1 cellular context compared by ENCODE assay signal in genomic region chr10:93600861-93601773, GRCh38.
TF ChIP-seq lines count a peak whose summit lies in the region.

Gene RBP4 (minus strand): TSS chr10:93601235. CDS start chr10:93601028, 207 bp downstream.

TF ChIP-seq in HepG2, 621 proteins besides CTCF, POLR2A, EP300 and RAD21 (continued from another document and continues in another):
- TF ChIP-seq, protein P1, sequence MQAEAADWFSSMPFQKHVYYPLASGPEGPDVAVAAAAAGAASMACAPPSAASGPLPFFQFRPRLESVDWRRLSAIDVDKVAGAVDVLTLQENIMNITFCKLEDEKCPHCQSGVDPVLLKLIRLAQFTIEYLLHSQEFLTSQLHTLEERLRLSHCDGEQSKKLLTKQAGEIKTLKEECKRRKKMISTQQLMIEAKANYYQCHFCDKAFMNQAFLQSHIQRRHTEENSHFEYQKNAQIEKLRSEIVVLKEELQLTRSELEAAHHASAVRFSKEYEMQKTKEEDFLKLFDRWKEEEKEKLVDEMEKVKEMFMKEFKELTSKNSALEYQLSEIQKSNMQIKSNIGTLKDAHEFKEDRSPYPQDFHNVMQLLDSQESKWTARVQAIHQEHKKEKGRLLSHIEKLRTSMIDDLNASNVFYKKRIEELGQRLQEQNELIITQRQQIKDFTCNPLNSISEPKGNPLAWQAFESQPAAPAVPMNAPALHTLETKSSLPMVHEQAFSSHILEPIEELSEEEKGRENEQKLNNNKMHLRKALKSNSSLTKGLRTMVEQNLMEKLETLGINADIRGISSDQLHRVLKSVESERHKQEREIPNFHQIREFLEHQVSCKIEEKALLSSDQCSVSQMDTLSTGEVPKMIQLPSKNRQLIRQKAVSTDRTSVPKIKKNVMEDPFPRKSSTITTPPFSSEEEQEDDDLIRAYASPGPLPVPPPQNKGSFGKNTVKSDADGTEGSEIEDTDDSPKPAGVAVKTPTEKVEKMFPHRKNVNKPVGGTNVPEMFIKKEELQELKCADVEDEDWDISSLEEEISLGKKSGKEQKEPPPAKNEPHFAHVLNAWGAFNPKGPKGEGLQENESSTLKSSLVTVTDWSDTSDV (CRISPR knock-in tag; IDR thresholded peaks at IDR 0.05): peak; percentile 93; the same call in 1 of the 2 replicates
- TF ChIP-seq KLF13 (CRISPR knock-in tag; IDR thresholded peaks at IDR 0.05): no peak
- TF ChIP-seq, protein P2, sequence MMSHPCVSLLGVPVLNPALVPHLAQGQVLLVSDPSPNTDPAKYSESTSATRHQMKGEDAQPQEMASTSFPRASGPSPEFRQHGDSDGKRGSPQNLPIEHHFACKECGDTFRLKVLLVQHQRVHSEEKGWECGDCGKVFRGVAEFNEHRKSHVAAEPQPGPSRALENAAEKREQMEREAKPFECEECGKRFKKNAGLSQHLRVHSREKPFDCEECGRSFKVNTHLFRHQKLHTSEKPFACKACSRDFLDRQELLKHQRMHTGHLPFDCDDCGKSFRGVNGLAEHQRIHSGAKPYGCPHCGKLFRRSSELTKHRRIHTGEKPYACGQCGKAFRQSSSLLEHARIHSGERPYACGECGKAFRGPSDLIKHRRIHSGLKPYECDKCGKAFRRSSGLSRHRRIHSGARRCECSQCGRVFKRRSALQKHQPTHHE (CRISPR knock-in tag; IDR thresholded peaks at IDR 0.05; ENCODE audit: borderline replicate concordance): no peak
- peak; percentile 87 for TF ChIP-seq ZNF816 (CRISPR knock-in tag; IDR thresholded peaks at IDR 0.05; ENCODE audit: borderline replicate concordance)
- TF ChIP-seq PITX1 (CRISPR knock-in tag; IDR thresholded peaks at IDR 0.05): peak; percentile 45
- TF ChIP-seq ZEB1 (IDR thresholded peaks at IDR 0.05; ENCODE audit: insufficient replicate concordance, low read depth): peak; percentile 21
- TF ChIP-seq, protein P3, sequence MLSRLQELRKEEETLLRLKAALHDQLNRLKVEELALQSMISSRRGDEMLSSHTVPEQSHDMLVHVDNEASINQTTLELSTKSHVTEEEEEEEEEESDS (CRISPR knock-in tag; IDR thresholded peaks at IDR 0.05; ENCODE audit: borderline replicate concordance): no peak
- peak; percentile 83 for TF ChIP-seq MYC (CRISPR knock-in tag; IDR thresholded peaks at IDR 0.05; ENCODE audit: borderline replicate concordance)
- TF ChIP-seq ZNF792 (CRISPR knock-in tag; IDR thresholded peaks at IDR 0.05): 0 out of 2 replicates have a peak, but pooled peaks have one; percentile 16
- TF ChIP-seq, protein P4, sequence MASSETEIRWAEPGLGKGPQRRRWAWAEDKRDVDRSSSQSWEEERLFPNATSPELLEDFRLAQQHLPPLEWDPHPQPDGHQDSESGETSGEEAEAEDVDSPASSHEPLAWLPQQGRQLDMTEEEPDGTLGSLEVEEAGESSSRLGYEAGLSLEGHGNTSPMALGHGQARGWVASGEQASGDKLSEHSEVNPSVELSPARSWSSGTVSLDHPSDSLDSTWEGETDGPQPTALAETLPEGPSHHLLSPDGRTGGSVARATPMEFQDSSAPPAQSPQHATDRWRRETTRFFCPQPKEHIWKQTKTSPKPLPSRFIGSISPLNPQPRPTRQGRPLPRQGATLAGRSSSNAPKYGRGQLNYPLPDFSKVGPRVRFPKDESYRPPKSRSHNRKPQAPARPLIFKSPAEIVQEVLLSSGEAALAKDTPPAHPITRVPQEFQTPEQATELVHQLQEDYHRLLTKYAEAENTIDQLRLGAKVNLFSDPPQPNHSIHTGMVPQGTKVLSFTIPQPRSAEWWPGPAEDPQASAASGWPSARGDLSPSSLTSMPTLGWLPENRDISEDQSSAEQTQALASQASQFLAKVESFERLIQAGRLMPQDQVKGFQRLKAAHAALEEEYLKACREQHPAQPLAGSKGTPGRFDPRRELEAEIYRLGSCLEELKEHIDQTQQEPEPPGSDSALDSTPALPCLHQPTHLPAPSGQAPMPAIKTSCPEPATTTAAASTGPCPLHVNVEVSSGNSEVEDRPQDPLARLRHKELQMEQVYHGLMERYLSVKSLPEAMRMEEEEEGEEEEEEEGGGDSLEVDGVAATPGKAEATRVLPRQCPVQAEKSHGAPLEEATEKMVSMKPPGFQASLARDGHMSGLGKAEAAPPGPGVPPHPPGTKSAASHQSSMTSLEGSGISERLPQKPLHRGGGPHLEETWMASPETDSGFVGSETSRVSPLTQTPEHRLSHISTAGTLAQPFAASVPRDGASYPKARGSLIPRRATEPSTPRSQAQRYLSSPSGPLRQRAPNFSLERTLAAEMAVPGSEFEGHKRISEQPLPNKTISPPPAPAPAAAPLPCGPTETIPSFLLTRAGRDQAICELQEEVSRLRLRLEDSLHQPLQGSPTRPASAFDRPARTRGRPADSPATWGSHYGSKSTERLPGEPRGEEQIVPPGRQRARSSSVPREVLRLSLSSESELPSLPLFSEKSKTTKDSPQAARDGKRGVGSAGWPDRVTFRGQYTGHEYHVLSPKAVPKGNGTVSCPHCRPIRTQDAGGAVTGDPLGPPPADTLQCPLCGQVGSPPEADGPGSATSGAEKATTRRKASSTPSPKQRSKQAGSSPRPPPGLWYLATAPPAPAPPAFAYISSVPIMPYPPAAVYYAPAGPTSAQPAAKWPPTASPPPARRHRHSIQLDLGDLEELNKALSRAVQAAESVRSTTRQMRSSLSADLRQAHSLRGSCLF (CRISPR knock-in tag; IDR thresholded peaks at IDR 0.05; ENCODE audit: borderline replicate concordance): no peak
- TF ChIP-seq ZNF7 (CRISPR knock-in tag; IDR thresholded peaks at IDR 0.05): no peak
- TF ChIP-seq MAFK (conservative IDR thresholded peaks at IDR 0.05 in 1 of 2, IDR thresholded peaks at IDR 0.05 in 1 of 2; ENCODE audit: low read length in 2 of 2): no peak
- TF ChIP-seq CCAR2 (optimal IDR thresholded peaks at IDR 0.05; ENCODE audit: low read depth, low read length): no peak
- TF ChIP-seq, protein P5, sequence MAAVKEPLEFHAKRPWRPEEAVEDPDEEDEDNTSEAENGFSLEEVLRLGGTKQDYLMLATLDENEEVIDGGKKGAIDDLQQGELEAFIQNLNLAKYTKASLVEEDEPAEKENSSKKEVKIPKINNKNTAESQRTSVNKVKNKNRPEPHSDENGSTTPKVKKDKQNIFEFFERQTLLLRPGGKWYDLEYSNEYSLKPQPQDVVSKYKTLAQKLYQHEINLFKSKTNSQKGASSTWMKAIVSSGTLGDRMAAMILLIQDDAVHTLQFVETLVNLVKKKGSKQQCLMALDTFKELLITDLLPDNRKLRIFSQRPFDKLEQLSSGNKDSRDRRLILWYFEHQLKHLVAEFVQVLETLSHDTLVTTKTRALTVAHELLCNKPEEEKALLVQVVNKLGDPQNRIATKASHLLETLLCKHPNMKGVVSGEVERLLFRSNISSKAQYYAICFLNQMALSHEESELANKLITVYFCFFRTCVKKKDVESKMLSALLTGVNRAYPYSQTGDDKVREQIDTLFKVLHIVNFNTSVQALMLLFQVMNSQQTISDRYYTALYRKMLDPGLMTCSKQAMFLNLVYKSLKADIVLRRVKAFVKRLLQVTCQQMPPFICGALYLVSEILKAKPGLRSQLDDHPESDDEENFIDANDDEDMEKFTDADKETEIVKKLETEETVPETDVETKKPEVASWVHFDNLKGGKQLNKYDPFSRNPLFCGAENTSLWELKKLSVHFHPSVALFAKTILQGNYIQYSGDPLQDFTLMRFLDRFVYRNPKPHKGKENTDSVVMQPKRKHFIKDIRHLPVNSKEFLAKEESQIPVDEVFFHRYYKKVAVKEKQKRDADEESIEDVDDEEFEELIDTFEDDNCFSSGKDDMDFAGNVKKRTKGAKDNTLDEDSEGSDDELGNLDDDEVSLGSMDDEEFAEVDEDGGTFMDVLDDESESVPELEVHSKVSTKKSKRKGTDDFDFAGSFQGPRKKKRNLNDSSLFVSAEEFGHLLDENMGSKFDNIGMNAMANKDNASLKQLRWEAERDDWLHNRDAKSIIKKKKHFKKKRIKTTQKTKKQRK (IDR thresholded peaks at IDR 0.05; ENCODE audit: low read length): no peak
- TF ChIP-seq, protein P6, sequence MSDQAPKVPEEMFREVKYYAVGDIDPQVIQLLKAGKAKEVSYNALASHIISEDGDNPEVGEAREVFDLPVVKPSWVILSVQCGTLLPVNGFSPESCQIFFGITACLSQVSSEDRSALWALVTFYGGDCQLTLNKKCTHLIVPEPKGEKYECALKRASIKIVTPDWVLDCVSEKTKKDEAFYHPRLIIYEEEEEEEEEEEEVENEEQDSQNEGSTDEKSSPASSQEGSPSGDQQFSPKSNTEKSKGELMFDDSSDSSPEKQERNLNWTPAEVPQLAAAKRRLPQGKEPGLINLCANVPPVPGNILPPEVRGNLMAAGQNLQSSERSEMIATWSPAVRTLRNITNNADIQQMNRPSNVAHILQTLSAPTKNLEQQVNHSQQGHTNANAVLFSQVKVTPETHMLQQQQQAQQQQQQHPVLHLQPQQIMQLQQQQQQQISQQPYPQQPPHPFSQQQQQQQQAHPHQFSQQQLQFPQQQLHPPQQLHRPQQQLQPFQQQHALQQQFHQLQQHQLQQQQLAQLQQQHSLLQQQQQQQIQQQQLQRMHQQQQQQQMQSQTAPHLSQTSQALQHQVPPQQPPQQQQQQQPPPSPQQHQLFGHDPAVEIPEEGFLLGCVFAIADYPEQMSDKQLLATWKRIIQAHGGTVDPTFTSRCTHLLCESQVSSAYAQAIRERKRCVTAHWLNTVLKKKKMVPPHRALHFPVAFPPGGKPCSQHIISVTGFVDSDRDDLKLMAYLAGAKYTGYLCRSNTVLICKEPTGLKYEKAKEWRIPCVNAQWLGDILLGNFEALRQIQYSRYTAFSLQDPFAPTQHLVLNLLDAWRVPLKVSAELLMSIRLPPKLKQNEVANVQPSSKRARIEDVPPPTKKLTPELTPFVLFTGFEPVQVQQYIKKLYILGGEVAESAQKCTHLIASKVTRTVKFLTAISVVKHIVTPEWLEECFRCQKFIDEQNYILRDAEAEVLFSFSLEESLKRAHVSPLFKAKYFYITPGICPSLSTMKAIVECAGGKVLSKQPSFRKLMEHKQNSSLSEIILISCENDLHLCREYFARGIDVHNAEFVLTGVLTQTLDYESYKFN (CRISPR knock-in tag; conservative IDR thresholded peaks at IDR 0.05): peak; percentile 72
- TF ChIP-seq ZNF207 (IDR thresholded peaks at IDR 0.05; ENCODE audit: borderline replicate concordance): no peak
- peak; percentile 54 for TF ChIP-seq KAT8 (CRISPR knock-in tag; IDR thresholded peaks at IDR 0.05)
- peak; percentile 57 for TF ChIP-seq KMT2A (CRISPR knock-in tag; IDR thresholded peaks at IDR 0.05)
- peak; percentile 16; the same call in 1 of the 2 replicates for TF ChIP-seq TARDBP (CRISPR knock-in tag; IDR thresholded peaks at IDR 0.05)
- TF ChIP-seq, protein P7, sequence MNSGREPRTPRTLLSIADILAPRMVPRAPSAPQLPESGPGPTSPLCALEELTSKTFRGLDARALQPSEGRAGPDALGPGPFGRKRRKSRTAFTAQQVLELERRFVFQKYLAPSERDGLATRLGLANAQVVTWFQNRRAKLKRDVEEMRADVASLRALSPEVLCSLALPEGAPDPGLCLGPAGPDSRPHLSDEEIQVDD (CRISPR knock-in tag; IDR thresholded peaks at IDR 0.05; ENCODE audit: borderline replicate concordance): 0 out of 2 replicates have a peak, but pooled peaks have one; percentile 33
- TF ChIP-seq BCL6 (CRISPR knock-in tag; IDR thresholded peaks at IDR 0.05): peak; percentile 78
- TF ChIP-seq SIN3A (IDR thresholded peaks at IDR 0.05; ENCODE audit: borderline replicate concordance, low read depth, low read length): 0 out of 2 replicates have a peak, but pooled peaks have one; percentile 19
- peak; percentile 91 for TF ChIP-seq HNF4A (CRISPR knock-in tag; IDR thresholded peaks at IDR 0.05)
- TF ChIP-seq ZNF546 (CRISPR knock-in tag; conservative IDR thresholded peaks at IDR 0.05): peak; percentile 86
- no peak for TF ChIP-seq PHB2 (IDR thresholded peaks at IDR 0.05; ENCODE audit: partially characterized antibody)
- 0 out of 2 replicates have a peak, but pooled peaks have one; percentile 50 for TF ChIP-seq CENPT (CRISPR knock-in tag; IDR thresholded peaks at IDR 0.05; ENCODE audit: low read depth)
- TF ChIP-seq KDM3A (CRISPR knock-in tag; IDR thresholded peaks at IDR 0.05; ENCODE audit: low read depth): no peak; the same call in none of the 2 replicates
- TF ChIP-seq SALL2 (CRISPR knock-in tag; IDR thresholded peaks at IDR 0.05): peak; percentile 85
- peak; percentile 88 for TF ChIP-seq BRCA1 (CRISPR knock-in tag; IDR thresholded peaks at IDR 0.05)
- TF ChIP-seq ZNF263 (CRISPR knock-in tag; IDR thresholded peaks at IDR 0.05): no peak
- peak; percentile 72; the same call in 1 of the 2 replicates for TF ChIP-seq AFF4 (CRISPR knock-in tag; IDR thresholded peaks at IDR 0.05)
- TF ChIP-seq ZNF614 (CRISPR knock-in tag; IDR thresholded peaks at IDR 0.05; ENCODE audit: borderline replicate concordance): peak; percentile 62
- peak; percentile 75 for TF ChIP-seq ZNF350 (CRISPR knock-in tag; IDR thresholded peaks at IDR 0.05; ENCODE audit: borderline replicate concordance, low read depth)
- TF ChIP-seq MXD1 (CRISPR knock-in tag; IDR thresholded peaks at IDR 0.05): no peak; the same call in 1 of the 2 replicates
- TF ChIP-seq NAIF1 (CRISPR knock-in tag; IDR thresholded peaks at IDR 0.05; ENCODE audit: borderline replicate concordance): no peak
- TF ChIP-seq ZNF850 (CRISPR knock-in tag; conservative IDR thresholded peaks at IDR 0.05): no peak
- TF ChIP-seq RXRB (CRISPR knock-in tag; IDR thresholded peaks at IDR 0.05; ENCODE audit: borderline replicate concordance): peak; percentile 91
- no peak for TF ChIP-seq SRF (IDR thresholded peaks at IDR 0.05; ENCODE audit: low read depth, low read length)
- TF ChIP-seq ZNF670 (CRISPR knock-in tag; IDR thresholded peaks at IDR 0.05; ENCODE audit: borderline replicate concordance): peak; percentile 94; the same call in 1 of the 2 replicates
